ENCODE assay signal across 1 cellular context in the genomic region with DNA sequence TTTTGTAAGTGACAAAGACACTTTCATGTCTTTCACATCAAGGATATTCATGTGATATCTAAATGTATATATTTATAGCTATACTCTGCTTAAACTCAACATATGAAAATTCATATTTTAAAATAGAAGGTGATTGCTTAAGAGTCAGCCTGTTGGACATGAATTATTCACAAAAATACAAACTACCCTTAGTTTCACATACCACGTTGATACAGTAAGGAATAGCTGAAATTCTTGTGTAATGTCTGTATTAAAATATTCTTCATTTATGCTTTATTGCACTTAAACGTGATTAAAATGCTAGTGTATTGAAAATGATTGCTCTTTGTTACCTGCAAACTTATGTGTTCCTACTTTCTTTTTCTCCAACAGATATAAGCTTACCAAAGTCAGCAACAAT.
TF ChIP-seq lines count a peak whose summit lies in the region.

No MANE protein-coding gene starts in this region.

TF ChIP-seq in SK-N-SH, 30 proteins besides CTCF, POLR2A, EP300 and RAD21 (continued from another document):
- TF ChIP-seq, protein P1, sequence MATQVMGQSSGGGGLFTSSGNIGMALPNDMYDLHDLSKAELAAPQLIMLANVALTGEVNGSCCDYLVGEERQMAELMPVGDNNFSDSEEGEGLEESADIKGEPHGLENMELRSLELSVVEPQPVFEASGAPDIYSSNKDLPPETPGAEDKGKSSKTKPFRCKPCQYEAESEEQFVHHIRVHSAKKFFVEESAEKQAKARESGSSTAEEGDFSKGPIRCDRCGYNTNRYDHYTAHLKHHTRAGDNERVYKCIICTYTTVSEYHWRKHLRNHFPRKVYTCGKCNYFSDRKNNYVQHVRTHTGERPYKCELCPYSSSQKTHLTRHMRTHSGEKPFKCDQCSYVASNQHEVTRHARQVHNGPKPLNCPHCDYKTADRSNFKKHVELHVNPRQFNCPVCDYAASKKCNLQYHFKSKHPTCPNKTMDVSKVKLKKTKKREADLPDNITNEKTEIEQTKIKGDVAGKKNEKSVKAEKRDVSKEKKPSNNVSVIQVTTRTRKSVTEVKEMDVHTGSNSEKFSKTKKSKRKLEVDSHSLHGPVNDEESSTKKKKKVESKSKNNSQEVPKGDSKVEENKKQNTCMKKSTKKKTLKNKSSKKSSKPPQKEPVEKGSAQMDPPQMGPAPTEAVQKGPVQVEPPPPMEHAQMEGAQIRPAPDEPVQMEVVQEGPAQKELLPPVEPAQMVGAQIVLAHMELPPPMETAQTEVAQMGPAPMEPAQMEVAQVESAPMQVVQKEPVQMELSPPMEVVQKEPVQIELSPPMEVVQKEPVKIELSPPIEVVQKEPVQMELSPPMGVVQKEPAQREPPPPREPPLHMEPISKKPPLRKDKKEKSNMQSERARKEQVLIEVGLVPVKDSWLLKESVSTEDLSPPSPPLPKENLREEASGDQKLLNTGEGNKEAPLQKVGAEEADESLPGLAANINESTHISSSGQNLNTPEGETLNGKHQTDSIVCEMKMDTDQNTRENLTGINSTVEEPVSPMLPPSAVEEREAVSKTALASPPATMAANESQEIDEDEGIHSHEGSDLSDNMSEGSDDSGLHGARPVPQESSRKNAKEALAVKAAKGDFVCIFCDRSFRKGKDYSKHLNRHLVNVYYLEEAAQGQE (IDR thresholded peaks at IDR 0.05; ENCODE audit: low read depth, low read length), result no peak
- TF ChIP-seq, protein P2, sequence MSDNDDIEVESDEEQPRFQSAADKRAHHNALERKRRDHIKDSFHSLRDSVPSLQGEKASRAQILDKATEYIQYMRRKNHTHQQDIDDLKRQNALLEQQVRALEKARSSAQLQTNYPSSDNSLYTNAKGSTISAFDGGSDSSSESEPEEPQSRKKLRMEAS (IDR thresholded peaks at IDR 0.05; ENCODE audit: low read depth), result no peak
- TF ChIP-seq SIN3A (IDR thresholded peaks at IDR 0.05; ENCODE audit: borderline replicate concordance, low read depth, low read length), result no peak
- TF ChIP-seq, protein P3, sequence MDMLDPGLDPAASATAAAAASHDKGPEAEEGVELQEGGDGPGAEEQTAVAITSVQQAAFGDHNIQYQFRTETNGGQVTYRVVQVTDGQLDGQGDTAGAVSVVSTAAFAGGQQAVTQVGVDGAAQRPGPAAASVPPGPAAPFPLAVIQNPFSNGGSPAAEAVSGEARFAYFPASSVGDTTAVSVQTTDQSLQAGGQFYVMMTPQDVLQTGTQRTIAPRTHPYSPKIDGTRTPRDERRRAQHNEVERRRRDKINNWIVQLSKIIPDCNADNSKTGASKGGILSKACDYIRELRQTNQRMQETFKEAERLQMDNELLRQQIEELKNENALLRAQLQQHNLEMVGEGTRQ (IDR thresholded peaks at IDR 0.05; ENCODE audit: borderline replicate concordance, low read depth, low read length), result no peak
- no peak for TF ChIP-seq MEF2A (IDR thresholded peaks at IDR 0.05; ENCODE audit: borderline replicate concordance, low read depth)
- TF ChIP-seq FOXJ3 (CRISPR knock-in tag; IDR thresholded peaks at IDR 0.05), result no peak
- TF ChIP-seq EZH2phosphoT487 (IDR thresholded peaks at IDR 0.05; ENCODE audit: borderline replicate concordance, low read depth), result no peak
- no peak for TF ChIP-seq RFX5 (IDR thresholded peaks at IDR 0.05; ENCODE audit: low read length)
- TF ChIP-seq POLR2AphosphoS5 (IDR thresholded peaks at IDR 0.05; ENCODE audit: low read depth, low read length), result no peak
- no peak for TF ChIP-seq TCF12 (IDR thresholded peaks at IDR 0.05)
- TF ChIP-seq RCOR1 (IDR thresholded peaks at IDR 0.05; ENCODE audit: low read length), result no peak
TF ChIP-seq in SK-N-SH: peak in this region for 0.
